ENCODE assay signal across 12 cellular contexts in genomic region chr18:51188024-51188701, GRCh38. TPM values are rescaled to one million over a fixed set of nuclear protein-coding genes. Genes with fewer than 3 reads are reported as not detected.
DNase-seq lines count a peak whose midpoint lies in the region; ATAC-seq and TF ChIP-seq lines count a peak whose summit lies in the region.
"Had no signal": no experiment of that assay in that cellular context is flagged by ENCODE, and none has a peak within 500 bp of the region (broad histone marks: within the 10 kb centered on the region; RNA-seq: fewer than 3 reads in every experiment).

No MANE protein-coding gene starts in this region.

- POLR2A ChIA-PET in A673 (lab: Charles Lee; ENCODE audit: low non-redundant PET), result interaction anchor here (0.6 kb wide), 2 partner anchors 10 to 47 kb away, joined by 3 to 14 read pairs; partner anchors contain the start of gene MEX3C

- H3F3A ChIP-seq in GM23338 (replicated peaks; ENCODE audit: low read depth) (no peaks in the 10 kb centered on the region), Loucy (ENCODE audit: low read depth) (no peaks in the 10 kb centered on the region)

- no peaks in the 10 kb centered on the region for H3K9me3 Mint-ChIP-seq in activated naive CD4-positive, alpha-beta T cell treated with anti-CD3 and anti-CD28 coated beads, Interleukin-2, amount 10 ng/mL, durations not matched to agents 7 days and 5 days
- H3K9me3 Mint-ChIP-seq in GM23338 (no peaks in the 10 kb centered on the region), progenitor cell of endocrine pancreas (ENCODE audit: low read depth) (no peaks in the 10 kb centered on the region)

- WGBS in heart left ventricle, 4 donors, result 88 to 94% (median 94%) methylated on average over 6 of the region's 6 CpGs
- WGBS in mesenchymal stem cell, result 97% methylated on average over 5 of the region's 6 CpGs

- H4K20me1 ChIP-seq in GM23338 (replicated peaks; ENCODE audit: insufficient read depth) (peaks cover 65% of the 10 kb centered on the region), Loucy (ENCODE audit: insufficient read depth, low read length, poor library complexity, severe bottlenecking) (peaks cover 97% of the 10 kb centered on the region)

- no peak overlapping the region for H2BK15ac ChIP-seq in mesenchymal stem cell (ENCODE audit: low read depth, poor library complexity, severe bottlenecking)

- no peak overlapping the region for H3K18ac ChIP-seq in mesenchymal stem cell (ENCODE audit: low read depth in 1 of 2, low read length in 2 of 2)

- no TSS peak for BruUV-seq in A673 (replicated peaks; lab: Mats Ljungman, UMichigan)

- H3K27me3 ChIP-seq in GM23338 (ENCODE audit: insufficient read depth) (no peaks in the 10 kb centered on the region), Loucy (ENCODE audit: insufficient read depth, low read length, poor library complexity, severe bottlenecking) (no peaks in the 10 kb centered on the region), heart left ventricle (no peaks in the 10 kb centered on the region), mesenchymal stem cell (ENCODE audit: control insufficient read depth in 1 of 2, insufficient read depth in 1 of 2, low read length in 2 of 2) (no peaks in the 10 kb centered on the region), A673 (replicated peaks; ENCODE audit: insufficient read depth, low read depth, low read length, poor library complexity) (no peaks in the 10 kb centered on the region)
- H3K27me3 ChIP-seq: brain microvascular endothelial cell had no signal

- intact Hi-C loops in heart left ventricle (cut with DNase I) (no loop called here), A673 (cut with micrococcal nuclease; ENCODE audit: unreplicated experiment) (no loop called here)

- no peak for TF ChIP-seq CTCF in GM23338 (conservative IDR thresholded peaks at IDR 0.05; ENCODE audit: low read depth in 2 of 2)
- TF ChIP-seq CTCF in Loucy (conservative IDR thresholded peaks at IDR 0.05; ENCODE audit: low read length), result no peak
- no peak for TF ChIP-seq CTCF in progenitor cell of endocrine pancreas (IDR thresholded peaks at IDR 0.05; ENCODE audit: unreplicated experiment)
- no peak for TF ChIP-seq CTCF in heart left ventricle (IDR thresholded peaks at IDR 0.05)
- no peak for TF ChIP-seq CTCF in A673 (conservative IDR thresholded peaks at IDR 0.05; ENCODE audit: low read depth, low read length)

- H3K36me3 ChIP-seq in GM23338 (ENCODE audit: insufficient read depth), result peaks cover 8% of the 10 kb centered on the region; the same call in 1 of the 2 replicates
- H3K36me3 ChIP-seq in Loucy (ENCODE audit: insufficient read depth, low read length), result peaks cover 38% of the 10 kb centered on the region
- H3K36me3 ChIP-seq in heart left ventricle, result peaks cover 0 to 3% (median 0%) of the 10 kb centered on the region in 9 donors
- peaks cover 3 to 7% of the 10 kb centered on the region in 2 experiments for H3K36me3 ChIP-seq in mesenchymal stem cell (ENCODE audit: control insufficient read depth in 1 of 2, insufficient read depth in 2 of 2, low read depth in 1 of 2, low read length in 2 of 2)
- H3K36me3 ChIP-seq in A673 (ENCODE audit: insufficient read depth, low read length, poor library complexity, severe bottlenecking), result no peaks in the 10 kb centered on the region
- H3K36me3 ChIP-seq: brain microvascular endothelial cell had no signal

- H3K27ac ChIP-seq in GM23338 (ENCODE audit: low read depth) (no peak overlapping the region), heart left ventricle (no peak overlapping the region), mesenchymal stem cell (ENCODE audit: low read length, poor library complexity, severe bottlenecking) (no peak overlapping the region), A673 (ENCODE audit: low read depth, low read length, poor library complexity, severe bottlenecking) (no peak overlapping the region)
- H3K27ac ChIP-seq: brain microvascular endothelial cell, SK-N-MC had no signal

- H2AFZ ChIP-seq in GM23338 (no peak overlapping the region), Loucy (ENCODE audit: low read length) (no peak overlapping the region), mesenchymal stem cell (ENCODE audit: low read depth, low read length) (no peak overlapping the region)

- DNase-seq in activated naive CD4-positive, alpha-beta T cell treated with anti-CD3 and anti-CD28 coated beads, Interleukin-2, amount 10 ng/mL, durations not matched to agents 7 days and 5 days, result no peak
- DNase-seq in activated naive CD4-positive, alpha-beta T cell treated with Interleukin-2 at 50 U/mL for 16 hours, result no peak
- no peak for DNase-seq in GM23338 (ENCODE audit: low spot score)
- no peak for DNase-seq in progenitor cell of endocrine pancreas (ENCODE audit: low spot score, unreplicated experiment)
- no peak for DNase-seq in heart left ventricle
- no peak for DNase-seq in mesenchymal stem cell
- no peak for DNase-seq in A673 (ENCODE audit: low spot score)
- DNase-seq: brain microvascular endothelial cell, KG1, NCI-H510A had no signal

- H4K91ac ChIP-seq in mesenchymal stem cell (ENCODE audit: low read length), result no peak overlapping the region

- H3K9me3 ChIP-seq in Loucy (ENCODE audit: insufficient read depth, low read depth, low read length) (no peaks in the 10 kb centered on the region), heart left ventricle (no peaks in the 10 kb centered on the region), mesenchymal stem cell (ENCODE audit: control insufficient read depth, low read length) (no peaks in the 10 kb centered on the region), A673 (ENCODE audit: low read depth, low read length, poor library complexity, severe bottlenecking) (no peaks in the 10 kb centered on the region)

- H3K9me2 ChIP-seq in GM23338 (ENCODE audit: insufficient read depth), result no peaks in the 10 kb centered on the region
- H3K9me2 ChIP-seq in Loucy (replicated peaks; ENCODE audit: low read depth, low read length), result no peaks in the 10 kb centered on the region

- ATAC-seq in GM23338 (no peak), heart left ventricle (no peak)

- H3K4me1 Mint-ChIP-seq in activated naive CD4-positive, alpha-beta T cell treated with anti-CD3 and anti-CD28 coated beads, Interleukin-2, amount 10 ng/mL, durations not matched to agents 7 days and 5 days, result peaks cover 67% of the 10 kb centered on the region
- H3K4me1 Mint-ChIP-seq in GM23338 (peaks cover 59% of the 10 kb centered on the region), progenitor cell of endocrine pancreas (ENCODE audit: low read depth) (peaks cover 44% of the 10 kb centered on the region)

- no peak overlapping the region for H3K4ac ChIP-seq in mesenchymal stem cell (ENCODE audit: low read depth in 1 of 2, low read length in 2 of 2)

- H3K4me2 ChIP-seq in GM23338, result peak overlapping the region; percentile 35
- H3K4me2 ChIP-seq in Loucy (ENCODE audit: low read depth, low read length, poor library complexity, severe bottlenecking), result peak overlapping the region; percentile 98
- no peak overlapping the region for H3K4me2 ChIP-seq in mesenchymal stem cell (ENCODE audit: low read length, poor library complexity, severe bottlenecking)

- peaks cover 100% of the 10 kb centered on the region for H3K79me2 ChIP-seq in GM23338 (replicated peaks; ENCODE audit: insufficient read depth)
- H3K79me2 ChIP-seq in Loucy (ENCODE audit: insufficient read depth, low read length), result peaks cover 97% of the 10 kb centered on the region

- H3K4me3 ChIP-seq in GM23338 (no peak overlapping the region), Loucy (ENCODE audit: low read length, poor library complexity, severe bottlenecking) (peak overlapping the region; percentile 68), heart left ventricle (no peak overlapping the region), mesenchymal stem cell (ENCODE audit: insufficient read depth in 1 of 2, low read depth in 1 of 2, low read length in 2 of 2) (no peak overlapping the region), A673 (ENCODE audit: low read depth, low read length, poor library complexity, severe bottlenecking) (no peak overlapping the region)
- H3K4me3 ChIP-seq: SK-N-MC had no signal

- CTCF ChIA-PET in activated naive CD4-positive, alpha-beta T cell treated with anti-CD3 and anti-CD28 coated beads, Interleukin-2, amount 10 ng/mL, durations not matched to agents 7 days and 5 days (lab: Charles Lee), result no interaction called here
- CTCF ChIA-PET in A673 (lab: Charles Lee), result no interaction called here

- H3K4me3 Mint-ChIP-seq in activated naive CD4-positive, alpha-beta T cell treated with anti-CD3 and anti-CD28 coated beads, Interleukin-2, amount 10 ng/mL, durations not matched to agents 7 days and 5 days, result no peak overlapping the region
- peak overlapping the region; percentile 29; the same call in 1 of the 3 replicates for H3K4me3 Mint-ChIP-seq in GM23338
- no peak overlapping the region for H3K4me3 Mint-ChIP-seq in progenitor cell of endocrine pancreas (ENCODE audit: low read depth)

- H3K4me1 ChIP-seq in GM23338 (ENCODE audit: insufficient read depth), result peaks cover 74% of the 10 kb centered on the region
- peaks cover 66% of the 10 kb centered on the region for H3K4me1 ChIP-seq in Loucy (ENCODE audit: insufficient read depth, low read length, poor library complexity, severe bottlenecking)
- peaks cover 7 to 74% (median 44%) of the 10 kb centered on the region in 12 donors for H3K4me1 ChIP-seq in heart left ventricle
- peaks cover 7% of the 10 kb centered on the region for H3K4me1 ChIP-seq in mesenchymal stem cell (ENCODE audit: control insufficient read depth, insufficient read depth, low read depth, low read length)
- H3K4me1 ChIP-seq in A673 (ENCODE audit: insufficient read depth, low read length, poor library complexity, severe bottlenecking), result peaks cover 13% of the 10 kb centered on the region

- no peak overlapping the region for H2BK120ac ChIP-seq in mesenchymal stem cell (ENCODE audit: low read depth, low read length)

- no peak for TF ChIP-seq POLR2A in heart left ventricle (IDR thresholded peaks at IDR 0.05)

- H4K8ac ChIP-seq in mesenchymal stem cell (ENCODE audit: low read length), result no peak overlapping the region

- no peaks in the 10 kb centered on the region for H3K27me3 Mint-ChIP-seq in activated naive CD4-positive, alpha-beta T cell treated with anti-CD3 and anti-CD28 coated beads, Interleukin-2, amount 10 ng/mL, durations not matched to agents 7 days and 5 days
- H3K27me3 Mint-ChIP-seq in GM23338 (ENCODE audit: insufficient read depth, low read depth, poor library complexity) (no peaks in the 10 kb centered on the region), progenitor cell of endocrine pancreas (no peaks in the 10 kb centered on the region)

- H2AK5ac ChIP-seq in mesenchymal stem cell (ENCODE audit: low read length, severe bottlenecking), result no peak overlapping the region

- H3K9ac ChIP-seq in Loucy (ENCODE audit: low read depth, low read length, poor library complexity, severe bottlenecking), result no peak overlapping the region
- H3K9ac ChIP-seq in mesenchymal stem cell (ENCODE audit: low read length), result no peak overlapping the region

- no peak overlapping the region for H2BK12ac ChIP-seq in mesenchymal stem cell (ENCODE audit: low read length in 2 of 2)

- H3K27ac Mint-ChIP-seq in activated naive CD4-positive, alpha-beta T cell treated with anti-CD3 and anti-CD28 coated beads, Interleukin-2, amount 10 ng/mL, durations not matched to agents 7 days and 5 days, result peak overlapping the region; percentile 73
- no peak overlapping the region for H3K27ac Mint-ChIP-seq in GM23338
- peak overlapping the region; percentile 29 for H3K27ac Mint-ChIP-seq in progenitor cell of endocrine pancreas

- no peak overlapping the region for H3K14ac ChIP-seq in mesenchymal stem cell (ENCODE audit: low read length in 2 of 2)

- H2BK5ac ChIP-seq in mesenchymal stem cell (ENCODE audit: low read depth, low read length, poor library complexity, severe bottlenecking), result no peak overlapping the region

- H3K23ac ChIP-seq in mesenchymal stem cell (ENCODE audit: low read length in 2 of 2), result no peak overlapping the region

- no peaks in the 10 kb centered on the region for H3K79me1 ChIP-seq in mesenchymal stem cell (replicated peaks; ENCODE audit: low read length, poor library complexity, severe bottlenecking)

- H3K36me3 Mint-ChIP-seq in activated naive CD4-positive, alpha-beta T cell treated with anti-CD3 and anti-CD28 coated beads, Interleukin-2, amount 10 ng/mL, durations not matched to agents 7 days and 5 days, result peaks cover 39% of the 10 kb centered on the region
- H3K36me3 Mint-ChIP-seq in GM23338 (ENCODE audit: low read depth), result peaks cover 38% of the 10 kb centered on the region
- H3K36me3 Mint-ChIP-seq in progenitor cell of endocrine pancreas (ENCODE audit: insufficient read depth), result peaks cover 12% of the 10 kb centered on the region

RNA-seq across cellular contexts. Expression of gene MEX3C, which starts 9.3 kb away (rescaled TPM):
- total RNA-seq in GM23338 (2014; rRNA removed; shearing (Covaris generic)), result 109 and 118 TPM in 2 replicates
- 28.8 and 30.9 TPM in 2 replicates for polyA plus RNA-seq in GM23338 (2016; fragmentation: Nextera tagmentation; extraction: Ambion mirVana)
- total RNA-seq in progenitor cell of endocrine pancreas, result 86.2 and 91.1 TPM in 2 replicates
- total RNA-seq in heart left ventricle, result 10 to 100 TPM; 15.1 to 28.2 (median 20.7) TPM
- 10 to 100 TPM in 1 of 2 donors, 1 to 10 TPM in 1; 6.2 to 13.0 TPM for polyA plus RNA-seq in heart left ventricle
- polyA plus RNA-seq in mesenchymal stem cell (2013, experiment 1 of 2), result 55.3 TPM
- 57.2 TPM for polyA plus RNA-seq in mesenchymal stem cell (2013, experiment 2 of 2)
- total RNA-seq in A673 (2021), result 55.9 and 60.2 TPM in 2 replicates
